ENCODE assay signal across 9 cellular contexts in genomic region chr19:4732680-4733114, GRCh38. TPM values are rescaled to one million over a fixed set of nuclear protein-coding genes. Genes with fewer than 3 reads are reported as not detected.
DNase-seq lines count a peak whose midpoint lies in the region; ATAC-seq and TF ChIP-seq lines count a peak whose summit lies in the region.
"Had no signal": no experiment of that assay in that cellular context is flagged by ENCODE, and none has a peak within 500 bp of the region (broad histone marks: within the 10 kb centered on the region; RNA-seq: fewer than 3 reads in every experiment).

No MANE protein-coding gene starts in this region.

- H3K27ac Mint-ChIP-seq in activated naive CD8-positive, alpha-beta T cell treated with anti-CD3 and anti-CD28 coated beads, Interleukin-2, amount 50 U/mL, for 24 hours, result no peak overlapping the region
- H3K27ac Mint-ChIP-seq: activated naive CD4-positive, alpha-beta T cell treated with anti-CD3 and anti-CD28 coated beads, Interleukin-2, amount 50 U/mL, for 24 hours had no signal

- peaks cover 6% of the 10 kb centered on the region for H3K27me3 Mint-ChIP-seq in activated naive CD8-positive, alpha-beta T cell treated with anti-CD3 and anti-CD28 coated beads, Interleukin-2, amount 50 U/mL, for 24 hours

- no peaks in the 10 kb centered on the region for H3K9me3 Mint-ChIP-seq in activated naive CD8-positive, alpha-beta T cell treated with anti-CD3 and anti-CD28 coated beads, Interleukin-2, amount 50 U/mL, for 24 hours
- H3K9me3 Mint-ChIP-seq: activated naive CD4-positive, alpha-beta T cell treated with anti-CD3 and anti-CD28 coated beads, Interleukin-2, amount 50 U/mL, for 24 hours had no signal

- no peaks in the 10 kb centered on the region for H3K4me1 ChIP-seq in left ventricle myocardium inferior

- H3K27me3 ChIP-seq in left ventricle myocardium inferior (ENCODE audit: low read depth), result peaks cover 13% of the 10 kb centered on the region

- in situ Hi-C loops in G401 (cut with HindIII; ENCODE audit: low sequenced_read_pairs), result no loop called here

- peak; percentile 82 for ATAC-seq in activated naive CD8-positive, alpha-beta T cell treated with anti-CD3 and anti-CD28 coated beads, Interleukin-2, amount 50 U/mL, for 24 hours
- ATAC-seq in GM21576 (IDR thresholded peaks at IDR 0.05; ENCODE audit: unreplicated experiment) (no peak), HG03469 (IDR thresholded peaks at IDR 0.05; ENCODE audit: unreplicated experiment) (no peak)

- no peak overlapping the region for H3K4me3 ChIP-seq in left ventricle myocardium inferior

- DNase-seq in G401 (ENCODE audit: low spot score) (peak; percentile 85), NCI-H1048 (lab: John Stamatoyannopoulos, UW) (peak; percentile 27), SK-N-DZ (ENCODE audit: low spot score) (peak; percentile 59), left ventricle myocardium inferior (peak; percentile 29), retina (peak; percentile 71)
- peak; percentile 41 for DNase-seq in activated naive CD8-positive, alpha-beta T cell treated with anti-CD3 and anti-CD28 coated beads, Interleukin-2, amount 50 U/mL, for 24 hours

- no peaks in the 10 kb centered on the region for H3K9me3 ChIP-seq in left ventricle myocardium inferior (replicated peaks)

- TF ChIP-seq CTCF in left ventricle myocardium inferior (IDR thresholded peaks at IDR 0.05; ENCODE audit: borderline replicate concordance), result peak; percentile 81

- H3K36me3 ChIP-seq in left ventricle myocardium inferior, result no peaks in the 10 kb centered on the region

- H3K27ac ChIP-seq in left ventricle myocardium inferior (replicated peaks), result no peak overlapping the region

- H3K36me3 Mint-ChIP-seq in activated naive CD8-positive, alpha-beta T cell treated with anti-CD3 and anti-CD28 coated beads, Interleukin-2, amount 50 U/mL, for 24 hours (ENCODE audit: low read depth), result no peaks in the 10 kb centered on the region
- H3K36me3 Mint-ChIP-seq: activated naive CD4-positive, alpha-beta T cell treated with anti-CD3 and anti-CD28 coated beads, Interleukin-2, amount 50 U/mL, for 24 hours had no signal

- H3K4me1 Mint-ChIP-seq in activated naive CD8-positive, alpha-beta T cell treated with anti-CD3 and anti-CD28 coated beads, Interleukin-2, amount 50 U/mL, for 24 hours, result peaks cover 5% of the 10 kb centered on the region

- H3K4me3 Mint-ChIP-seq in activated naive CD8-positive, alpha-beta T cell treated with anti-CD3 and anti-CD28 coated beads, Interleukin-2, amount 50 U/mL, for 24 hours, result peak overlapping the region; percentile 48
- H3K4me3 Mint-ChIP-seq: activated naive CD4-positive, alpha-beta T cell treated with anti-CD3 and anti-CD28 coated beads, Interleukin-2, amount 50 U/mL, for 24 hours had no signal

- intact Hi-C loops in left ventricle myocardium inferior (cut with micrococcal nuclease), result loop anchor here (5.0 kb wide), 1 partner anchor 70 kb away; no protein-coding TSS in a partner anchor

RNA-seq across cellular contexts. Expression of gene DPP9, which starts 9.1 kb away (rescaled TPM):
- 20.4 and 22.5 TPM in 2 replicates for total RNA-seq in G401 (2014; rRNA removed; shearing (Covaris generic))
- polyA plus RNA-seq in SK-N-DZ (2014; cell fraction: cytosol; rRNA removed), result 17.4 and 29.8 TPM in 2 replicates
- 20.5 and 30.7 TPM in 2 replicates for polyA plus RNA-seq in SK-N-DZ (2014; cell fraction: nucleus; rRNA removed)
- 52.5 TPM for total RNA-seq in left ventricle myocardium inferior

RNA-seq across cellular contexts. Expression of gene FEM1A, which starts 58.8 kb away (rescaled TPM):
- total RNA-seq in G401 (2014; rRNA removed; shearing (Covaris generic)), result 21.5 and 26.6 TPM in 2 replicates
- 7.9 and 10.7 TPM in 2 replicates for polyA plus RNA-seq in SK-N-DZ (2014; cell fraction: cytosol; rRNA removed)
- polyA plus RNA-seq in SK-N-DZ (2014; cell fraction: nucleus; rRNA removed), result 4.9 and 5.0 TPM in 2 replicates
- total RNA-seq in left ventricle myocardium inferior, result 46.5 TPM

Comparison
In these comparisons a context has a peak if more than half of its experiments do, and no peak if none do; other contexts are left out.
1. DNase-seq: peak in every context shown above with its lines; median percentile 85 in G401; 71 in retina; 59 in SK-N-DZ; 41 in activated naive CD8-positive, alpha-beta T cell treated with anti-CD3 and anti-CD28 coated beads, Interleukin-2, amount 50 U/mL, for 24 hours; 29 in left ventricle myocardium inferior; 27 in NCI-H1048.